Comparison of ENCODE assay signal across 1 cellular context in genomic region chr17:64658931-64659330, GRCh38.
TF ChIP-seq lines count a peak whose summit lies in the region.

No MANE protein-coding gene starts in this region.

TF ChIP-seq in A549, 52 proteins besides CTCF, POLR2A, EP300 and RAD21 (continued from another document):
- no peak for TF ChIP-seq KDM5A (IDR thresholded peaks at IDR 0.05)
- no peak for TF ChIP-seq USF2 (IDR thresholded peaks at IDR 0.05)
- TF ChIP-seq HOXB5 (CRISPR knock-in tag; IDR thresholded peaks at IDR 0.05), result no peak
